ENCODE assay signal across 11 cellular contexts in the genomic region with DNA sequence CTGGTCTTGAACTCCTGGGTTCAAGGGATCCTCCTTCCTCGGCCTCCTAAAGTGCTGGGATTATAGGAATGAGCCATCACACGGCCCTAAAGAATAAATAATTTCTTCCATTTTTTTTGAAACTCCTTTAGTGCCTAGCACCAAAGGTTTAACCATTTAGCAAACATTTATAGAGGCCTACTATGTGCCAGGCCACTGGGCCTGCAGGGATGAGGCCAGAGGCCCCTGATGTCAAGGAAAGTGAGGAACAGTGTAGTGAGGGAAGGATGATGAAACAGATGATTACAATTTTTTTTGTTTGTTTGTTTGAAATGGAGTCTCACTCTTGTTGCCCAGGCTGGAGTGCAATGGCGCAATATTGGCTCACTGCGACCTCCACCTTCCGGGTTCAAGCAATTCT.
"Had no signal": no experiment of that assay in that cellular context is flagged by ENCODE, and none has a peak within 500 bp of the region (broad histone marks: within the 10 kb centered on the region; RNA-seq: fewer than 3 reads in every experiment).

No MANE protein-coding gene starts in this region.

- H3K9me3 Mint-ChIP-seq: GM23338, H9, HFFc6 had no signal

- ATAC-seq: GM23338, HCT116 had no signal

- DNase-seq: GM23248, GOT3, H7, H9, HCEC 1CT, HFFc6 had no signal

- H3K9ac ChIP-seq: GM23248 had no signal

- H3K4me3 ChIP-seq: GM23248, GM23338, HAP-1 had no signal

- H3K4me1 ChIP-seq: HAP-1 had no signal

- H3K27ac Mint-ChIP-seq: GM23338, HFFc6 had no signal

- H3K4me2 ChIP-seq: GM23338 had no signal

- H3K4me3 Mint-ChIP-seq: GM23338, H9, HFFc6 had no signal

- FAIRE-seq: H1, H54 had no signal

- H3K9me3 ChIP-seq: HAP-1 had no signal

- H2AFZ ChIP-seq: GM23248, GM23338 had no signal

- H3K36me3 ChIP-seq: HAP-1 had no signal

- H3K27ac ChIP-seq: GM23248 had no signal
